2 cellular contexts compared by ENCODE assay signal in the genomic region with DNA sequence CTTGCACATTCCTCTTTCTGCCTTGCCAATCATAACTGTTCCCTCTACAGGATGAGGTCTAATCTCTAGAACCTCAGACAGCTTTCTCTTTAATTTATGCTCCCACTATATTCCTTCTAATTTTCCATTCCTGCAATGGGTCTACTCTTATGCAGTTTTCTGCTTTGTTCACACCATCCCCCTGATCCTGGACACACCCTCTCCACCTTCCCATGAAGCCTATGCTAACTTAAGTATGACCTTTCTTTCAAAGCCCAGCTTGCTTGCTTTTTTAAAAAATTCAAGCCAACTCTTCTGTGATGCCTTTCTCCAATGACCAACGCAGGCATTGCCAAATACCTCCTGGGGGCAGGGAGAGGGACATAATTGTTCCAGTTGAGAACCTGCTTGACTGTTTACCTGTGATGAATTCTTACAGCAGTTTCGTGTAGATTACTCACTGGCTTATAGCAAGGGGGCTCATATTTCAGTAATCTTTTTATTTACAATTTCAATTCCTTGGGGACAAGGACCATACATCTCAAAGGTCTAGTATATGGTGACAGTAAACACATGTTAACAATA.
TF ChIP-seq lines count a peak whose summit lies in the region.

No MANE protein-coding gene starts in this region.

TF ChIP-seq in A549, 52 proteins besides CTCF, POLR2A, EP300 and RAD21:
- TF ChIP-seq SMC3 (IDR thresholded peaks at IDR 0.05), result no peak
- TF ChIP-seq CBX2 (IDR thresholded peaks at IDR 0.05; ENCODE audit: borderline replicate concordance, low read depth), result no peak
- TF ChIP-seq RCOR1 (IDR thresholded peaks at IDR 0.05; ENCODE audit: low read depth, low read length), result no peak
- no peak for TF ChIP-seq NR3C1 (IDR thresholded peaks at IDR 0.05)
- no peak for TF ChIP-seq RNF2 (IDR thresholded peaks at IDR 0.05; ENCODE audit: borderline replicate concordance, low read depth)
- no peak for TF ChIP-seq PHF8 (IDR thresholded peaks at IDR 0.05; ENCODE audit: borderline replicate concordance, low read depth)
- no peak for TF ChIP-seq ZSCAN20 (CRISPR knock-in tag; IDR thresholded peaks at IDR 0.05)
- TF ChIP-seq HOXA7 (CRISPR knock-in tag; IDR thresholded peaks at IDR 0.05), result no peak
- no peak for TF ChIP-seq FOXS1 (CRISPR knock-in tag; IDR thresholded peaks at IDR 0.05)
- TF ChIP-seq CHD2 (IDR thresholded peaks at IDR 0.05; ENCODE audit: low read length, partially characterized antibody), result no peak

TF ChIP-seq in GM12878, 131 proteins besides CTCF, POLR2A, EP300 and RAD21:
- TF ChIP-seq, protein P1, sequence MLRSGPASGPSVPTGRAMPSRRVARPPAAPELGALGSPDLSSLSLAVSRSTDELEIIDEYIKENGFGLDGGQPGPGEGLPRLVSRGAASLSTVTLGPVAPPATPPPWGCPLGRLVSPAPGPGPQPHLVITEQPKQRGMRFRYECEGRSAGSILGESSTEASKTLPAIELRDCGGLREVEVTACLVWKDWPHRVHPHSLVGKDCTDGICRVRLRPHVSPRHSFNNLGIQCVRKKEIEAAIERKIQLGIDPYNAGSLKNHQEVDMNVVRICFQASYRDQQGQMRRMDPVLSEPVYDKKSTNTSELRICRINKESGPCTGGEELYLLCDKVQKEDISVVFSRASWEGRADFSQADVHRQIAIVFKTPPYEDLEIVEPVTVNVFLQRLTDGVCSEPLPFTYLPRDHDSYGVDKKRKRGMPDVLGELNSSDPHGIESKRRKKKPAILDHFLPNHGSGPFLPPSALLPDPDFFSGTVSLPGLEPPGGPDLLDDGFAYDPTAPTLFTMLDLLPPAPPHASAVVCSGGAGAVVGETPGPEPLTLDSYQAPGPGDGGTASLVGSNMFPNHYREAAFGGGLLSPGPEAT (IDR thresholded peaks at IDR 0.05; ENCODE audit: low read depth), result no peak
- TF ChIP-seq STAT1 (conservative IDR thresholded peaks at IDR 0.05), result no peak
- TF ChIP-seq WRNIP1 (IDR thresholded peaks at IDR 0.05; ENCODE audit: borderline replicate concordance, low read depth, low read length), result 0 out of 2 replicates have a peak, but pooled peaks have one; percentile 54
TF ChIP-seq in GM12878: peak in this region for 1.
